8 cellular contexts compared by ENCODE assay signal in genomic region chr19:37467608-37468090, GRCh38. TPM values are rescaled to one million over a fixed set of nuclear protein-coding genes. Genes with fewer than 3 reads are reported as not detected.
A peak's percentile ranks its signal among the peaks of the same experiment; 100 is the strongest.
DNase-seq lines count a peak whose midpoint lies in the region; ATAC-seq lines count a peak whose summit lies in the region.

No MANE protein-coding gene starts in this region.

- H3K9me3 ChIP-seq in iPS-18a (ENCODE audit: control insufficient read depth, low read depth, low read length) (no peaks in the 10 kb centered on the region), aorta (ENCODE audit: control insufficient read depth, low read length) (no peaks in the 10 kb centered on the region)

- peaks cover 12% of the 10 kb centered on the region for H3K9me3 Mint-ChIP-seq in activated T-helper 17 cell treated with anti-CD3 and anti-CD28 coated beads, Interleukin-2, amount 50 U/mL, for 72 hours
- H3K9me3 Mint-ChIP-seq in stimulated activated effector memory CD8-positive, alpha-beta T cell treated with anti-CD3 and anti-CD28 coated beads, Interleukin-12 subunit alpha, Interleukin-12 subunit beta, amount 100 ng/mL, for 72 hours = peaks cover 9% of the 10 kb centered on the region

- intact Hi-C loops in aorta (cut with DNase I) = loop anchor here (2.0 to 10.0 kb wide), 4 partner anchors 39 to 495 kb away; partner anchors contain the start of genes ZNF527 (in 1 of the 2) and ZNF793 (in 1 of the 2)

- peak overlapping the region; percentile 92 for H3K4me3 Mint-ChIP-seq in activated T-helper 17 cell treated with anti-CD3 and anti-CD28 coated beads, Interleukin-2, amount 50 U/mL, for 72 hours
- peak overlapping the region; percentile 96 for H3K4me3 Mint-ChIP-seq in stimulated activated effector memory CD8-positive, alpha-beta T cell treated with anti-CD3 and anti-CD28 coated beads, Interleukin-12 subunit alpha, Interleukin-12 subunit beta, amount 100 ng/mL, for 72 hours

- H3K27me3 Mint-ChIP-seq in activated T-helper 17 cell treated with anti-CD3 and anti-CD28 coated beads, Interleukin-2, amount 50 U/mL, for 72 hours = no peaks in the 10 kb centered on the region

- no peaks in the 10 kb centered on the region for H3K4me1 ChIP-seq in iPS-18a (ENCODE audit: control insufficient read depth, low read depth, low read length)
- H3K4me1 ChIP-seq in aorta (ENCODE audit: control insufficient read depth in 1 of 2, insufficient read depth in 2 of 2, low read length in 2 of 2) = no peaks in the 10 kb centered on the region

- H3K36me3 ChIP-seq in iPS-18a (ENCODE audit: control insufficient read depth, low read depth, low read length) = peaks cover 13% of the 10 kb centered on the region
- H3K36me3 ChIP-seq in aorta (ENCODE audit: control insufficient read depth in 1 of 2, insufficient read depth in 2 of 2, low read length in 1 of 2) = peaks cover 0 to 4% of the 10 kb centered on the region in 2 donors

- no peak overlapping the region for H3K27ac ChIP-seq in iPS-18a (ENCODE audit: low read length)
- H3K27ac ChIP-seq in aorta (ENCODE audit: low read depth in 1 of 2, low read length in 2 of 2) = peak overlapping the region in 1 of 2 donors; percentile 1

- no peaks in the 10 kb centered on the region for H3K27me3 ChIP-seq in iPS-18a (ENCODE audit: control insufficient read depth, insufficient read depth, low read length)
- no peaks in the 10 kb centered on the region for H3K27me3 ChIP-seq in aorta (ENCODE audit: control insufficient read depth in 1 of 2, insufficient read depth in 2 of 2, low read length in 1 of 2)

- peak; percentile 44 for DNase-seq in NCI-H2029 treated with DMSO at 0.1 percent for 48 hours (lab: John Stamatoyannopoulos, UW)
- DNase-seq in NCI-H2029 (lab: John Stamatoyannopoulos, UW) = no peak
- no peak for DNase-seq in stimulated activated effector memory CD8-positive, alpha-beta T cell treated with anti-CD3 and anti-CD28 coated beads, Interleukin-12 subunit alpha, Interleukin-12 subunit beta, amount 100 ng/mL, for 72 hours (ENCODE audit: low spot score in 2 of 2)
- DNase-seq in SK-N-DZ (ENCODE audit: low spot score) = no peak
- no peak for DNase-seq in aorta

- no peak for ATAC-seq in activated T-helper 17 cell treated with anti-CD3 and anti-CD28 coated beads, Interleukin-2, amount 50 U/mL, for 72 hours (replicated peaks)
- no peak for ATAC-seq in stimulated activated effector memory CD8-positive, alpha-beta T cell treated with anti-CD3 and anti-CD28 coated beads, Interleukin-12 subunit alpha, Interleukin-12 subunit beta, amount 100 ng/mL, for 72 hours
- ATAC-seq in GM21529 (IDR thresholded peaks at IDR 0.05; ENCODE audit: unreplicated experiment) (no peak), aorta (ENCODE audit: low FRiP score) (no peak)

- H3K36me3 Mint-ChIP-seq in activated T-helper 17 cell treated with anti-CD3 and anti-CD28 coated beads, Interleukin-2, amount 50 U/mL, for 72 hours (ENCODE audit: low read depth) = peaks cover 32% of the 10 kb centered on the region
- peaks cover 36% of the 10 kb centered on the region for H3K36me3 Mint-ChIP-seq in stimulated activated effector memory CD8-positive, alpha-beta T cell treated with anti-CD3 and anti-CD28 coated beads, Interleukin-12 subunit alpha, Interleukin-12 subunit beta, amount 100 ng/mL, for 72 hours

- 43 to 44% methylated on average over 18 of the region's 18 CpGs for WGBS in aorta, 2 donors

- no peak overlapping the region for H3K9ac ChIP-seq in iPS-18a (ENCODE audit: low read length)

- H3K27ac Mint-ChIP-seq in activated T-helper 17 cell treated with anti-CD3 and anti-CD28 coated beads, Interleukin-2, amount 50 U/mL, for 72 hours = peak overlapping the region; percentile 96
- H3K27ac Mint-ChIP-seq in stimulated activated effector memory CD8-positive, alpha-beta T cell treated with anti-CD3 and anti-CD28 coated beads, Interleukin-12 subunit alpha, Interleukin-12 subunit beta, amount 100 ng/mL, for 72 hours = peak overlapping the region; percentile 94

- H3K4me3 ChIP-seq in iPS-18a (ENCODE audit: low read length) (peak overlapping the region; percentile 91), aorta (ENCODE audit: low read length in 2 of 2) (peak overlapping the region in 1 of 2 donors; percentile 61)

- peaks cover 20% of the 10 kb centered on the region for H3K4me1 Mint-ChIP-seq in activated T-helper 17 cell treated with anti-CD3 and anti-CD28 coated beads, Interleukin-2, amount 50 U/mL, for 72 hours
- H3K4me1 Mint-ChIP-seq in stimulated activated effector memory CD8-positive, alpha-beta T cell treated with anti-CD3 and anti-CD28 coated beads, Interleukin-12 subunit alpha, Interleukin-12 subunit beta, amount 100 ng/mL, for 72 hours = peaks cover 36% of the 10 kb centered on the region

RNA-seq across cellular contexts. Expression of gene ZNF569, which starts 0.4 kb away (rescaled TPM):
- 1 to 10 TPM; 3.2 to 5.2 TPM for total RNA-seq in activated T-helper 17 cell treated with anti-CD3 and anti-CD28 coated beads, Interleukin-2, amount 50 U/mL, for 72 hours
- polyA plus RNA-seq in SK-N-DZ (2014; cell fraction: cytosol; rRNA removed) = 5.7 and 6.1 TPM in 2 replicates
- polyA plus RNA-seq in SK-N-DZ (2014; cell fraction: nucleus; rRNA removed) = 8.4 and 11.0 TPM in 2 replicates
- total RNA-seq in aorta = 1 to 10 TPM; 5.4 to 6.7 TPM
- polyA plus RNA-seq in aorta = 1 to 10 TPM; 3.1 to 4.7 TPM

RNA-seq across cellular contexts. Expression of gene ZNF570, which starts 1.5 kb away (rescaled TPM):
- total RNA-seq in activated T-helper 17 cell treated with anti-CD3 and anti-CD28 coated beads, Interleukin-2, amount 50 U/mL, for 72 hours = 1 to 10 TPM; 4.9 to 5.7 TPM
- 6.1 and 8.2 TPM in 2 replicates for polyA plus RNA-seq in SK-N-DZ (2014; cell fraction: cytosol; rRNA removed)
- 6.4 and 12.2 TPM in 2 replicates for polyA plus RNA-seq in SK-N-DZ (2014; cell fraction: nucleus; rRNA removed)
- total RNA-seq in aorta = 1 to 10 TPM; 6.0 to 8.8 TPM
- polyA plus RNA-seq in aorta = 1 to 10 TPM; 3.2 to 4.9 TPM

RNA-seq across cellular contexts. Expression of gene ZNF793, which starts 39.1 kb away (rescaled TPM):
- 1 to 10 TPM; 3.2 to 4.4 TPM for total RNA-seq in activated T-helper 17 cell treated with anti-CD3 and anti-CD28 coated beads, Interleukin-2, amount 50 U/mL, for 72 hours
- polyA plus RNA-seq in SK-N-DZ (2014; cell fraction: cytosol; rRNA removed) = 9.2 and 9.5 TPM in 2 replicates
- polyA plus RNA-seq in SK-N-DZ (2014; cell fraction: nucleus; rRNA removed) = 20.7 and 26.0 TPM in 2 replicates
- 1 to 10 TPM; 7.5 to 8.3 TPM for total RNA-seq in aorta
- polyA plus RNA-seq in aorta = 1 to 10 TPM in 1 of 2 donors, under 1 TPM in 1; 0.63 to 7.3 TPM
